ENCODE assay signal across 8 cellular contexts in genomic region chr1:143903899-143904621, GRCh38.
DNase-seq lines count a peak whose midpoint lies in the region; ATAC-seq, FAIRE-seq and TF ChIP-seq lines count a peak whose summit lies in the region.
"Not testable (repeated sequence)": the region's sequence is repeated elsewhere in the genome, so short reads cannot be mapped to it uniquely, and the experiment has no call there.

No MANE protein-coding gene starts in this region.

- H3K4me1 ChIP-seq in mammary epithelial cell (ENCODE audit: insufficient read depth, low read length); keratinocyte (ENCODE audit: control insufficient read depth, extremely low read depth, insufficient read depth, low read length): not testable (repeated sequence)

- not testable (repeated sequence) for H3K27ac ChIP-seq in mammary epithelial cell (ENCODE audit: insufficient read depth, low read depth, low read length); keratinocyte (ENCODE audit: control insufficient read depth, insufficient read depth, low read length)

- H3K9me3 Mint-ChIP-seq in HFFc6 = not testable (repeated sequence)

- in situ Hi-C loops in mammary epithelial cell (cut with MboI; ENCODE audit: low sequenced_read_pairs in 2 of 2) = not testable (repeated sequence)

- dilution Hi-C loops in mammary epithelial cell (cut with HindIII; ENCODE audit: low sequenced_read_pairs); keratinocyte (cut with MboI; ENCODE audit: extremely low pct_ligation_motif_present, low sequenced_read_pairs): not testable (repeated sequence)

- peak; percentile 15 for DNase-seq in Ammon's horn (ENCODE audit: low spot score)
- DNase-seq in HFFc6 = peak; percentile 48
- peak; percentile 3 for DNase-seq in activated CD4-positive, CD25-positive, alpha-beta regulatory T cell treated with anti-CD3 and anti-CD28 coated beads, Interleukin-2, amount 50 U/mL, for 72 hours
- DNase-seq in mammary epithelial cell = peak; percentile 41
- peak; percentile 53 for DNase-seq in fibroblast of the aortic adventitia (ENCODE audit: low read depth)
- not testable (repeated sequence) for DNase-seq in keratinocyte (ENCODE audit: low read depth, low spot score); omental fat pad (ENCODE audit: low spot score)
- peak; percentile 13 for DNase-seq in stromal cell of bone marrow (ENCODE audit: low read depth)

- H3K9me1 ChIP-seq in keratinocyte (ENCODE audit: control insufficient read depth, extremely low read depth, insufficient read depth, low read length) = not testable (repeated sequence)

- peak overlapping the region; percentile 39 for H2AFZ ChIP-seq in mammary epithelial cell (ENCODE audit: low read depth, low read length)
- not testable (repeated sequence) for H2AFZ ChIP-seq in keratinocyte (ENCODE audit: control insufficient read depth, low read length)

- H4K20me1 ChIP-seq in mammary epithelial cell (ENCODE audit: insufficient read depth, low read length); keratinocyte (ENCODE audit: control insufficient read depth, extremely low read depth, insufficient read depth, low read length): not testable (repeated sequence)

- H3K9ac ChIP-seq in mammary epithelial cell (ENCODE audit: insufficient read depth, low read length); keratinocyte (ENCODE audit: control insufficient read depth, extremely low read depth, insufficient read depth, low read length): not testable (repeated sequence)

- TSS peak; percentile 80 for BruUV-seq in mammary epithelial cell (replicated peaks; lab: Mats Ljungman, UMichigan)

- intact Hi-C loops in mammary epithelial cell (cut with micrococcal nuclease) = not testable (repeated sequence)

- not testable (repeated sequence) for H3K36me3 Mint-ChIP-seq in HFFc6 (ENCODE audit: low read depth)

- not testable (repeated sequence) for TF ChIP-seq CTCF in HFFc6 (IDR thresholded peaks at IDR 0.05); mammary epithelial cell (conservative IDR thresholded peaks at IDR 0.05 in 1 of 2, IDR thresholded peaks at IDR 0.05 in 1 of 2; ENCODE audit: extremely low read depth in 1 of 2, insufficient read depth in 1 of 2, low read depth in 1 of 2, low read length in 2 of 2); fibroblast of the aortic adventitia (IDR thresholded peaks at IDR 0.05; ENCODE audit: insufficient read depth, low read length); keratinocyte (optimal IDR thresholded peaks at IDR 0.05 in 1 of 3, IDR thresholded peaks at IDR 0.05 in 1 of 3, conservative IDR thresholded peaks at IDR 0.05 in 1 of 3; ENCODE audit: extremely low read depth in 1 of 3, insufficient read depth in 2 of 3, low read length in 3 of 3); omental fat pad (IDR thresholded peaks at IDR 0.05)

- H3K4me3 ChIP-seq in mammary epithelial cell (replicated peaks in 1 of 3; ENCODE audit: insufficient read depth in 1 of 3, low read depth in 2 of 3, low read length in 3 of 3) (peak overlapping the region in 1 of 3 experiments; percentile 41), fibroblast of the aortic adventitia (ENCODE audit: low read depth, low read length) (peak overlapping the region; percentile 66), keratinocyte (ENCODE audit: control insufficient read depth in 2 of 3, extremely low read depth in 1 of 3, insufficient read depth in 2 of 3, low read depth in 1 of 3, low read length in 3 of 3) (peak overlapping the region in 1 of 3 experiments; percentile 32)

- peak overlapping the region; percentile 76; the same call in 1 of the 2 replicates for H3K27ac Mint-ChIP-seq in HFFc6

- FAIRE-seq in keratinocyte (lab: Jason Lieb, UNC) = not testable (repeated sequence)

- H3K4me3 Mint-ChIP-seq in HFFc6 = peak overlapping the region; percentile 82

- H3K36me3 ChIP-seq in mammary epithelial cell (ENCODE audit: insufficient read depth, low read length); keratinocyte (ENCODE audit: control insufficient read depth in 2 of 2, extremely low read depth in 1 of 2, insufficient read depth in 2 of 2, low read length in 2 of 2): not testable (repeated sequence)

- H3K27me3 ChIP-seq in mammary epithelial cell (ENCODE audit: insufficient read depth, low read length); keratinocyte (ENCODE audit: control insufficient read depth, extremely low read depth, insufficient read depth, low read length): not testable (repeated sequence)

- H3K9me3 ChIP-seq in mammary epithelial cell (replicated peaks; ENCODE audit: insufficient read depth, low read length); keratinocyte (ENCODE audit: control insufficient read depth, low read depth, low read length): not testable (repeated sequence)

- CTCF ChIA-PET in mammary epithelial cell (lab: Charles Lee; ENCODE audit: low non-redundant PET) = not testable (repeated sequence)

- H3K4me1 Mint-ChIP-seq in HFFc6 (ENCODE audit: low read depth) = not testable (repeated sequence)

- 0% methylated on average over 3 of the region's 48 CpGs for WGBS in mammary epithelial cell (ENCODE audit: low coverage, missing lambda C conversion rate)

- H3K27me3 Mint-ChIP-seq in HFFc6 (ENCODE audit: insufficient read depth) = not testable (repeated sequence)

- H3K4me2 ChIP-seq in mammary epithelial cell (ENCODE audit: insufficient read depth, low read depth, low read length) = peak overlapping the region; percentile 42
- peak overlapping the region; percentile 32 for H3K4me2 ChIP-seq in keratinocyte (ENCODE audit: control insufficient read depth, extremely low read depth, insufficient read depth, low read depth, low read length)

- peak; percentile 16 for ATAC-seq in omental fat pad (ENCODE audit: low FRiP score)

- H3K79me2 ChIP-seq in mammary epithelial cell (ENCODE audit: insufficient read depth, low read length); keratinocyte (ENCODE audit: control insufficient read depth, insufficient read depth, low read length): not testable (repeated sequence)
